In genomic region chr17:17952691-17953090, GRCh38 we compare ENCODE assay signal across 30 cellular contexts. TPM values are rescaled to one million over a fixed set of nuclear protein-coding genes. Genes with fewer than 3 reads are reported as not detected.
DNase-seq lines count a peak whose midpoint lies in the region; ATAC-seq and TF ChIP-seq lines count a peak whose summit lies in the region.
"Had no signal": no experiment of that assay in that cellular context is flagged by ENCODE, and none has a peak within 500 bp of the region (broad histone marks: within the 10 kb centered on the region; RNA-seq: fewer than 3 reads in every experiment).

No MANE protein-coding gene starts in this region.

- CTCF ChIA-PET in HEK293 (lab: Yijun Ruan, JAX) = interaction anchor here (0.7 kb wide), 1 partner anchor 485 kb away, joined by 3 read pairs; no protein-coding TSS in a partner anchor

- no peaks in the 10 kb centered on the region for H3F3A ChIP-seq in neural progenitor cell (ENCODE audit: low read depth)

- H3K4me2 ChIP-seq in DND-41 (ENCODE audit: insufficient read depth, low read length) (no peak overlapping the region), neural progenitor cell (no peak overlapping the region)
- H3K4me2 ChIP-seq: BLaER1 treated with 17β-estradiol and CSF1 and Interleukin-3, amounts not matched to agents 10 nM and 100 nM had no signal

- no peak overlapping the region for H3K9ac ChIP-seq in DND-41 (ENCODE audit: low read depth, low read length)
- no peak overlapping the region for H3K9ac ChIP-seq in neural progenitor cell
- H3K9ac ChIP-seq: BLaER1 treated with 17β-estradiol and CSF1 and Interleukin-3, amounts not matched to agents 10 nM and 100 nM had no signal

- DNase-seq in DND-41 = no peak
- DNase-seq in WERI-Rb-1 = no peak
- no peak for DNase-seq in neural progenitor cell (ENCODE audit: low spot score)
- DNase-seq in right atrium auricular region (ENCODE audit: low spot score) = no peak
- no peak for DNase-seq in LoVo (ENCODE audit: low spot score)
- DNase-seq in NCI-H82 treated with DMSO at 0.1 percent for 48 hours (lab: John Stamatoyannopoulos, UW; ENCODE audit: unreplicated experiment) = no peak
- DNase-seq: activated B cell treated with CpG ODN at 0.5 μM for 24 hours; activated CD4-positive, alpha-beta T cell treated with anti-CD3 and anti-CD28 coated beads, Interleukin-2, amount 10 ng/mL, durations not matched to agents 7 days and 5 days; activated effector memory CD4-positive, alpha-beta T cell treated with anti-CD3 and anti-CD28 coated beads, Interleukin-2, amount 50 U/mL, for 16 hours; activated naive CD8-positive, alpha-beta T cell treated with anti-CD3 and anti-CD28 coated beads, Interleukin-2, amount 10 ng/mL, durations not matched to agents 7 days and 5 days; activated T-cell treated with anti-CD3 and anti-CD28 coated beads, Interleukin-2, amount 50 U/mL, for 24 hours; colonic mucosa; effector CD8-positive, alpha-beta T cell; KG1; left lung; MM.1S; NCI-H1105 treated with DMSO at 0.1 percent for 48 hours; NCI-H187 treated with DMSO at 0.1 percent for 48 hours; NCI-H526 treated with DMSO at 0.1 percent for 48 hours; Peyer's patch; psoas muscle; SIG-M5; sigmoid colon; stimulated activated CD4-positive, alpha-beta T cell treated with anti-CD3 and anti-CD28 coated beads, Interleukin-4, amount 100 ng/mL, for 24 hours; thyroid gland had no signal

- no peaks in the 10 kb centered on the region for H3K9me3 Mint-ChIP-seq in neural progenitor cell
- H3K9me3 Mint-ChIP-seq: activated B cell treated with CpG ODN at 0.5 μM for 24 hours had no signal

- ATAC-seq in DND-41 (ENCODE audit: insufficient read depth, low read depth) = no peak
- no peak for ATAC-seq in HG02798 (IDR thresholded peaks at IDR 0.05; ENCODE audit: poor library complexity, unreplicated experiment)
- ATAC-seq: left lung, psoas muscle had no signal

- H3K27me3 Mint-ChIP-seq in neural progenitor cell (ENCODE audit: insufficient read depth, low read depth) = peaks cover 12% of the 10 kb centered on the region
- H3K27me3 Mint-ChIP-seq: activated B cell treated with CpG ODN at 0.5 μM for 24 hours; activated CD4-positive, alpha-beta T cell treated with anti-CD3 and anti-CD28 coated beads, Interleukin-2, amount 10 ng/mL, durations not matched to agents 7 days and 5 days; activated T-cell treated with anti-CD3 and anti-CD28 coated beads, Interleukin-2, amount 50 U/mL, for 24 hours had no signal

- H3K79me2 ChIP-seq in DND-41 (ENCODE audit: insufficient read depth, low read length) = 0 out of 2 replicates have a peak, but pooled peaks cover 2% of the 10 kb centered on the region
- no peaks in the 10 kb centered on the region for H3K79me2 ChIP-seq in neural progenitor cell (ENCODE audit: low read depth)

- TF ChIP-seq CTCF in DND-41 (IDR thresholded peaks at IDR 0.05; ENCODE audit: borderline replicate concordance, extremely low read depth, low read length, poor library complexity, severe bottlenecking) (peak; percentile 13), HEK293 (tag by site-specific recombination; IDR thresholded peaks at IDR 0.05) (peak; percentile 24; the same call in 1 of the 2 replicates), WERI-Rb-1 (IDR thresholded peaks at IDR 0.05; ENCODE audit: low read depth, low read length) (peak; percentile 39), neural progenitor cell (IDR thresholded peaks at IDR 0.05) (peak; percentile 20), right atrium auricular region (IDR thresholded peaks at IDR 0.05) (no peak)

- H3K27me3 ChIP-seq in DND-41 (ENCODE audit: insufficient read depth, low read length, poor library complexity) = no peaks in the 10 kb centered on the region
- no peaks in the 10 kb centered on the region for H3K27me3 ChIP-seq in WERI-Rb-1 (ENCODE audit: insufficient read depth, low read depth, severe bottlenecking)
- H3K27me3 ChIP-seq in neural progenitor cell = no peaks in the 10 kb centered on the region
- H3K27me3 ChIP-seq in right atrium auricular region = no peaks in the 10 kb centered on the region
- H3K27me3 ChIP-seq: BLaER1 treated with 17β-estradiol and CSF1 and Interleukin-3, amounts not matched to agents 10 nM and 100 nM; cardiac muscle cell; colonic mucosa; left lung; neutrophil; Peyer's patch; sigmoid colon; thyroid gland had no signal

- H3K4me1 ChIP-seq in DND-41 (ENCODE audit: insufficient read depth, low read length) (no peaks in the 10 kb centered on the region), HEK293 (ENCODE audit: control insufficient read depth, insufficient read depth, low read length) (peaks cover 8% of the 10 kb centered on the region; the same call in 1 of the 2 replicates), neural progenitor cell (no peaks in the 10 kb centered on the region), right atrium auricular region (peaks cover 0 to 36% of the 10 kb centered on the region in 2 donors)

- H3K36me3 ChIP-seq in DND-41 (ENCODE audit: insufficient read depth, low read length) (no peaks in the 10 kb centered on the region), HEK293 (ENCODE audit: control insufficient read depth in 2 of 2, insufficient read depth in 1 of 2, low read length in 2 of 2) (peaks cover 0 to 2% of the 10 kb centered on the region in 2 experiments; a peak in 2 of 3 replicates), WERI-Rb-1 (peaks cover 4% of the 10 kb centered on the region; the same call in 1 of the 2 replicates), neural progenitor cell (no peaks in the 10 kb centered on the region), right atrium auricular region (no peaks in the 10 kb centered on the region)
- H3K36me3 ChIP-seq: cardiac muscle cell, colonic mucosa, neutrophil, sigmoid colon, thyroid gland had no signal

- H3K27ac ChIP-seq in DND-41 (ENCODE audit: low read length) (no peak overlapping the region), HEK293 (ENCODE audit: extremely low read depth, low read depth, low read length) (no peak overlapping the region), WERI-Rb-1 (no peak overlapping the region), neural progenitor cell (no peak overlapping the region), right atrium auricular region (no peak overlapping the region)
- H3K27ac ChIP-seq: BLaER1 treated with 17β-estradiol and CSF1 and Interleukin-3, amounts not matched to agents 10 nM and 100 nM; cardiac muscle cell; colonic mucosa; left lung; neutrophil; Peyer's patch; psoas muscle; sigmoid colon; thyroid gland had no signal

- H3K4me1 Mint-ChIP-seq in neural progenitor cell = peaks cover 6% of the 10 kb centered on the region

- POLR2A ChIA-PET in HEK293 (lab: Yijun Ruan, JAX) = interaction anchor here (0.6 kb wide), 1 partner anchor 24 kb away, joined by 3 read pairs; no protein-coding TSS in a partner anchor

- peaks cover 7% of the 10 kb centered on the region for H3K36me3 Mint-ChIP-seq in neural progenitor cell

- H3K9me3 ChIP-seq in DND-41 (ENCODE audit: insufficient read depth, low read length, severe bottlenecking) = no peaks in the 10 kb centered on the region
- H3K9me3 ChIP-seq in HEK293 (ENCODE audit: control insufficient read depth, insufficient read depth, low read depth, low read length) = no peaks in the 10 kb centered on the region
- H3K9me3 ChIP-seq in WERI-Rb-1 (ENCODE audit: severe bottlenecking) = peaks cover 3% of the 10 kb centered on the region
- no peaks in the 10 kb centered on the region for H3K9me3 ChIP-seq in neural progenitor cell (ENCODE audit: low read depth)
- H3K9me3 ChIP-seq in right atrium auricular region = no peaks in the 10 kb centered on the region
- H3K9me3 ChIP-seq: colonic mucosa, left lung, neutrophil, Peyer's patch, psoas muscle, sigmoid colon, thyroid gland had no signal

- H3K27ac Mint-ChIP-seq in neural progenitor cell = no peak overlapping the region
- H3K27ac Mint-ChIP-seq: activated B cell treated with CpG ODN at 0.5 μM for 24 hours; activated CD4-positive, alpha-beta T cell treated with anti-CD3 and anti-CD28 coated beads, Interleukin-2, amount 10 ng/mL, durations not matched to agents 7 days and 5 days; activated naive CD8-positive, alpha-beta T cell treated with anti-CD3 and anti-CD28 coated beads, Interleukin-2, amount 10 ng/mL, durations not matched to agents 7 days and 5 days; activated T-cell treated with anti-CD3 and anti-CD28 coated beads, Interleukin-2, amount 50 U/mL, for 24 hours had no signal

- no peaks in the 10 kb centered on the region; the same call in 1 of the 2 replicates for H4K20me1 ChIP-seq in DND-41 (ENCODE audit: insufficient read depth, low read length)
- H4K20me1 ChIP-seq in neural progenitor cell (ENCODE audit: low read depth) = no peaks in the 10 kb centered on the region

- no peak overlapping the region for H3K4me3 Mint-ChIP-seq in neural progenitor cell
- H3K4me3 Mint-ChIP-seq: activated B cell treated with CpG ODN at 0.5 μM for 24 hours; activated CD4-positive, alpha-beta T cell treated with anti-CD3 and anti-CD28 coated beads, Interleukin-2, amount 10 ng/mL, durations not matched to agents 7 days and 5 days; activated naive CD8-positive, alpha-beta T cell treated with anti-CD3 and anti-CD28 coated beads, Interleukin-2, amount 10 ng/mL, durations not matched to agents 7 days and 5 days; activated T-cell treated with anti-CD3 and anti-CD28 coated beads, Interleukin-2, amount 50 U/mL, for 24 hours had no signal

- H3K4me3 ChIP-seq in DND-41 (ENCODE audit: low read depth in 1 of 2, low read length in 2 of 2) = no peak overlapping the region
- no peak overlapping the region for H3K4me3 ChIP-seq in HEK293 (ENCODE audit: low read depth, low read length)
- no peak overlapping the region for H3K4me3 ChIP-seq in WERI-Rb-1 (ENCODE audit: low read depth, low read length)
- H3K4me3 ChIP-seq in neural progenitor cell = no peak overlapping the region
- H3K4me3 ChIP-seq in right atrium auricular region = no peak overlapping the region
- H3K4me3 ChIP-seq: BLaER1 treated with 17β-estradiol and CSF1 and Interleukin-3, amounts not matched to agents 10 nM and 100 nM; cardiac muscle cell; colonic mucosa; left lung; Peyer's patch; psoas muscle; sigmoid colon; thyroid gland had no signal

- H2AFZ ChIP-seq in DND-41 (ENCODE audit: low read depth, low read length) (no peak overlapping the region), neural progenitor cell (replicated peaks) (no peak overlapping the region)

TF ChIP-seq in HEK293, 187 proteins besides CTCF, POLR2A, EP300 and RAD21 (continues in another document):
- TF ChIP-seq ZBTB17 (tag by site-specific recombination; IDR thresholded peaks at IDR 0.05) = no peak

RNA-seq across cellular contexts. Expression of gene TOM1L2, which starts 19.5 kb away (rescaled TPM):
- total RNA-seq in neural progenitor cell (ENCODE audit: low replicate concordance) = 4.3 and 6.5 TPM in 2 replicates
- 100 to 1,000 TPM; 186 to 347 TPM for total RNA-seq in right atrium auricular region

RNA-seq across cellular contexts. Expression of gene DRC3, which starts 20.0 kb away (rescaled TPM):
- 0.07 and 0.81 TPM in 2 replicates for total RNA-seq in neural progenitor cell (ENCODE audit: low replicate concordance)
- total RNA-seq in right atrium auricular region = 1 to 10 TPM in 1 of 2 donors, under 1 TPM in 1; 0.94 to 1.7 TPM
- total RNA-seq: activated B cell treated with CpG ODN at 0.5 μM for 24 hours had no signal

Comparison
In these comparisons a context has a peak if more than half of its experiments do, and no peak if none do; other contexts are left out.
1. CTCF ChIP-seq: peak in DND-41 (single experiment), HEK293 (single experiment), WERI-Rb-1 (single experiment) and neural progenitor cell (single experiment); none in right atrium auricular region (0 of 2).
2. RNA of gene TOM1L2, which starts 19.5 kb away (total RNA-seq): 186 to 347 TPM in right atrium auricular region; 4.3 to 6.5 TPM in neural progenitor cell; every median in the first group is over 10 times any median in the second.